In genomic region chr4:123699823-123700822, GRCh38 we compare ENCODE assay signal across 10 cellular contexts.
DNase-seq lines count a peak whose midpoint lies in the region; TF ChIP-seq lines count a peak whose summit lies in the region.
"Had no signal": no experiment of that assay in that cellular context is flagged by ENCODE, and none has a peak within 500 bp of the region (broad histone marks: within the 10 kb centered on the region; RNA-seq: fewer than 3 reads in every experiment).

No MANE protein-coding gene starts in this region.

- DNase-seq in HS-5 (ENCODE audit: low read depth): peak; percentile 65
- DNase-seq in chondrocyte (ENCODE audit: low spot score): no peak
- peak; percentile 61 for DNase-seq in kidney epithelial cell (ENCODE audit: low read depth)
- no peak for DNase-seq in spleen
- DNase-seq in NOMO-1 treated with DMSO at 0.1 percent for 48 hours (lab: John Stamatoyannopoulos, UW; ENCODE audit: unreplicated experiment): no peak
- no peak for DNase-seq in stimulated activated CD4-positive, alpha-beta T cell treated with anti-CD3 and anti-CD28 coated beads, Interleukin-4, amount 100 ng/mL, for 1 hour
- no peak for DNase-seq in T1000 (lab: John Stamatoyannopoulos, UW)
- DNase-seq in NCI-H2081 treated with DMSO at 0.1 percent for 48 hours (lab: John Stamatoyannopoulos, UW): no peak
- DNase-seq: activated CD4-positive, alpha-beta T cell treated with anti-CD3 and anti-CD28 coated beads, Interleukin-2, amount 50 U/mL, for 48 hours; NCI-H2029 treated with DMSO at 0.1 percent for 48 hours had no signal

- no peak overlapping the region for H3K4me3 ChIP-seq in kidney epithelial cell (ENCODE audit: low read depth, low read length)
- H3K4me3 ChIP-seq in spleen: no peak overlapping the region

- H3K27me3 ChIP-seq in kidney epithelial cell (ENCODE audit: control insufficient read depth, insufficient read depth, low read length): no peaks in the 10 kb centered on the region
- no peaks in the 10 kb centered on the region for H3K27me3 ChIP-seq in spleen (replicated peaks in 1 of 7)

- no peaks in the 10 kb centered on the region for H3K4me1 ChIP-seq in spleen

- H3K9me3 Mint-ChIP-seq in chondrocyte (ENCODE audit: low read depth): peaks cover 7% of the 10 kb centered on the region

- H3K27me3 Mint-ChIP-seq in chondrocyte (ENCODE audit: low read depth): no peaks in the 10 kb centered on the region

- peaks cover 1% of the 10 kb centered on the region for H3K36me3 Mint-ChIP-seq in chondrocyte (ENCODE audit: low read depth)

- TF ChIP-seq POLR2A in spleen (IDR thresholded peaks at IDR 0.05): no peak

- H3K36me3 ChIP-seq in kidney epithelial cell (ENCODE audit: control insufficient read depth, insufficient read depth, low read length) (no peaks in the 10 kb centered on the region), spleen (no peaks in the 10 kb centered on the region)

- H3K9me3 ChIP-seq in spleen: no peaks in the 10 kb centered on the region

- H3K27ac ChIP-seq in spleen: peak overlapping the region in 5 of 8 donors; percentile 12 to 49 (median 35)

- TF ChIP-seq CTCF in chondrocyte (IDR thresholded peaks at IDR 0.05): no peak
- TF ChIP-seq CTCF in kidney epithelial cell (IDR thresholded peaks at IDR 0.05; ENCODE audit: insufficient read depth, low read length, poor library complexity, severe bottlenecking): no peak
- TF ChIP-seq CTCF in spleen (IDR thresholded peaks at IDR 0.05 in 8 of 11, conservative IDR thresholded peaks at IDR 0.05 in 3 of 11): no peak

- peaks cover 30% of the 10 kb centered on the region for H3K4me1 Mint-ChIP-seq in chondrocyte (ENCODE audit: low read depth)

- intact Hi-C loops in spleen (cut with DNase I; ENCODE audit: low total_unique reads): no loop called here

- peak overlapping the region; percentile 44 for H3K4me3 Mint-ChIP-seq in chondrocyte (ENCODE audit: unreplicated experiment)

- WGBS in spleen, 5 donors: 47 to 67% (median 59%) methylated on average over 7 of the region's 7 CpGs

- peak overlapping the region; percentile 94 for H3K27ac Mint-ChIP-seq in chondrocyte (ENCODE audit: unreplicated experiment)

Comparison
In these comparisons a context has a peak if more than half of its experiments do, and no peak if none do; other contexts are left out.
1. DNase-seq: peak in HS-5 (single experiment) and kidney epithelial cell (single experiment); none in chondrocyte (single experiment), spleen (single experiment), NOMO-1 treated with DMSO at 0.1 percent for 48 hours (single experiment), stimulated activated CD4-positive, alpha-beta T cell treated with anti-CD3 and anti-CD28 coated beads, Interleukin-4, amount 100 ng/mL, for 1 hour (single experiment), T1000 (single experiment) and NCI-H2081 treated with DMSO at 0.1 percent for 48 hours (single experiment).